18 cellular contexts compared by ENCODE assay signal in genomic region chr20:14928083-14928482, GRCh38.
DNase-seq lines count a peak whose midpoint lies in the region; ATAC-seq, FAIRE-seq and TF ChIP-seq lines count a peak whose summit lies in the region.
"Had no signal": no experiment of that assay in that cellular context is flagged by ENCODE, and none has a peak within 500 bp of the region (broad histone marks: within the 10 kb centered on the region; RNA-seq: fewer than 3 reads in every experiment).

No MANE protein-coding gene starts in this region.

- TF ChIP-seq CTCF in nephron (IDR thresholded peaks at IDR 0.05; ENCODE audit: unreplicated experiment in 3 of 3): no peak

- H3K9me3 Mint-ChIP-seq in nephron: peaks cover 2% of the 10 kb centered on the region

- no peaks in the 10 kb centered on the region for H3K36me3 Mint-ChIP-seq in nephron (ENCODE audit: low read depth)
- H3K36me3 Mint-ChIP-seq: activated naive CD4-positive, alpha-beta T cell treated with anti-CD3 and anti-CD28 coated beads, Interleukin-2, amount 10 ng/mL, durations not matched to agents 7 days and 5 days; naive thymus-derived CD8-positive, alpha-beta T cell had no signal

- H3K27me3 Mint-ChIP-seq in nephron (ENCODE audit: low read depth): no peaks in the 10 kb centered on the region
- H3K27me3 Mint-ChIP-seq: activated naive CD4-positive, alpha-beta T cell treated with anti-CD3 and anti-CD28 coated beads, Interleukin-2, amount 10 ng/mL, durations not matched to agents 7 days and 5 days had no signal

- FAIRE-seq in HTR-8/SVneo (lab: Jason Lieb, UNC): no peak
- FAIRE-seq: GM19239, small intestine had no signal

- H3K4me1 Mint-ChIP-seq in nephron: peaks cover 11% of the 10 kb centered on the region
- H3K4me1 Mint-ChIP-seq: activated naive CD4-positive, alpha-beta T cell treated with anti-CD3 and anti-CD28 coated beads, Interleukin-2, amount 10 ng/mL, durations not matched to agents 7 days and 5 days; naive thymus-derived CD8-positive, alpha-beta T cell had no signal

- H3K27ac Mint-ChIP-seq in nephron: peak overlapping the region in 2 of 3 experiments; percentile 44 to 58
- H3K27ac Mint-ChIP-seq: activated naive CD4-positive, alpha-beta T cell treated with anti-CD3 and anti-CD28 coated beads, Interleukin-2, amount 10 ng/mL, durations not matched to agents 7 days and 5 days; naive thymus-derived CD8-positive, alpha-beta T cell had no signal

- DNase-seq in NCI-H1417 (lab: John Stamatoyannopoulos, UW): peak; percentile 29 to 77 (median 42)
- no peak for DNase-seq in NCI-H1417 treated with DMSO at 0.1 percent for 48 hours (lab: John Stamatoyannopoulos, UW)
- peak; percentile 3 for DNase-seq in NCI-H2029 treated with DMSO at 0.1 percent for 48 hours (lab: John Stamatoyannopoulos, UW)
- DNase-seq in RPMI8226: peak; percentile 73
- no peak for DNase-seq in glomerular visceral epithelial cell (ENCODE audit: extremely low spot score)
- DNase-seq in HTR-8/SVneo (ENCODE audit: insufficient read length, low spot score): no peak
- DNase-seq: 8988T; activated CD4-positive, alpha-beta T cell treated with anti-CD3 and anti-CD28 coated beads for 48 hours; activated naive CD4-positive, alpha-beta T cell treated with anti-CD3 and anti-CD28 coated beads, Interleukin-2, amount 10 ng/mL, durations not matched to agents 7 days and 5 days; C1 segment of cervical spinal cord; DND-41; naive thymus-derived CD8-positive, alpha-beta T cell; NCI-H187; posterior cingulate gyrus; small intestine had no signal

- no peak for ATAC-seq in GM21528 (IDR thresholded peaks at IDR 0.05; ENCODE audit: low FRiP score, unreplicated experiment)
- ATAC-seq: naive thymus-derived CD8-positive, alpha-beta T cell had no signal

- no peak overlapping the region for H3K4me3 Mint-ChIP-seq in nephron
- H3K4me3 Mint-ChIP-seq: activated naive CD4-positive, alpha-beta T cell treated with anti-CD3 and anti-CD28 coated beads, Interleukin-2, amount 10 ng/mL, durations not matched to agents 7 days and 5 days; naive thymus-derived CD8-positive, alpha-beta T cell had no signal

Comparison
In these comparisons a context has a peak if more than half of its experiments do, and no peak if none do; other contexts are left out.
1. DNase-seq: peak in NCI-H1417 (3 of 3), NCI-H2029 treated with DMSO at 0.1 percent for 48 hours (single experiment) and RPMI8226 (single experiment); none in NCI-H1417 treated with DMSO at 0.1 percent for 48 hours (single experiment), glomerular visceral epithelial cell (single experiment) and HTR-8/SVneo (single experiment).